16 cellular contexts compared by ENCODE assay signal in the genomic region with DNA sequence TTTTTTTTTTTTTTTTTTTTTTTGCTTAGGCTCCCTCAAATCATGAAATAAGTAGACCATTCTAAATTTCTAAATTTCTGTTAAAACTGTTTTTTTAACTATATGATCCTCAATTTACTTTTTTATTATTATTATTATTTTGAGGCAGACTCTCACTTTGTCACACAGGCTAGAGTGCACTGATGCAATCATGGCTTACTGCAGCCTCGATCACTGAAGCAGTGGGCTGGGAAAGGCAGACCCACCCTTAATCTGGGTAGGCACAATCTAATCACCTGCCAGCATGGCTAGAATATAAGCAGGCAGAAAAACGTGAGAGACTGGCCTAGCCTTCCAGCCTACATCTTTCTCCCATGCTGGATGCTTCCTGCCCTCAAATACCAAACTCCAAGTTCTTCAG. TPM values are rescaled to one million over a fixed set of nuclear protein-coding genes. Genes with fewer than 3 reads are reported as not detected.
DNase-seq lines count a peak whose midpoint lies in the region; ATAC-seq, FAIRE-seq and TF ChIP-seq lines count a peak whose summit lies in the region.
"Had no signal": no experiment of that assay in that cellular context is flagged by ENCODE, and none has a peak within 500 bp of the region (broad histone marks: within the 10 kb centered on the region; RNA-seq: fewer than 3 reads in every experiment).

No MANE protein-coding gene starts in this region.

- POLR2A ChIA-PET in GM12878 (lab: Charles Lee), result no interaction called here

- H3K36me3 Mint-ChIP-seq in activated naive CD4-positive, alpha-beta T cell treated with anti-CD3 and anti-CD28 coated beads for 36 hours (ENCODE audit: low read depth), result peaks cover 17% of the 10 kb centered on the region

- WGBS in GM12878 (ENCODE audit: insufficient coverage, insufficient replicate concordance, low lambda C conversion rate, missing lambda C conversion rate), result 68% methylated on average over 2 of the region's 2 CpGs
- WGBS in smooth muscle cell (ENCODE audit: low lambda C conversion rate), result 70% methylated on average over 2 of the region's 2 CpGs
- WGBS in upper lobe of left lung, 2 donors, result 53 to 61% methylated on average over 2 of the region's 2 CpGs

- TF ChIP-seq EP300 in GM12878 (IDR thresholded peaks at IDR 0.05; ENCODE audit: borderline replicate concordance in 1 of 2, control insufficient read depth in 1 of 2, low read depth in 2 of 2, low read length in 2 of 2) (no peak), upper lobe of left lung (IDR thresholded peaks at IDR 0.05) (no peak)

- peaks cover 51% of the 10 kb centered on the region for H3K4me1 Mint-ChIP-seq in activated naive CD4-positive, alpha-beta T cell treated with anti-CD3 and anti-CD28 coated beads for 36 hours (ENCODE audit: low read depth)

- no peak for TF ChIP-seq RAD21 in GM12878 (IDR thresholded peaks at IDR 0.05; ENCODE audit: insufficient read depth, low read depth, low read length)

- H3K9me2 ChIP-seq in OCI-LY1 (ENCODE audit: low read depth, low read length), result no peaks in the 10 kb centered on the region

- no TSS peak for BruUV-seq in GM12878 (replicated peaks; lab: Mats Ljungman, UMichigan)

- no peak for DNase-seq in activated naive CD4-positive, alpha-beta T cell treated with anti-CD3 and anti-CD28 coated beads for 36 hours
- DNase-seq in activated naive CD4-positive, alpha-beta T cell (lab: John Stamatoyannopoulos, UW), result no peak
- DNase-seq in GM12878 (ENCODE audit: low read depth, low spot score) (no peak), smooth muscle cell (lab: John Stamatoyannopoulos, UW; ENCODE audit: unreplicated experiment) (no peak), upper lobe of left lung (no peak), mucosa of descending colon (no peak), 8988T (no peak)
- DNase-seq: effector CD4-positive, alpha-beta T cell; HFFc6; NCI-H187 treated with DMSO at 0.1 percent for 48 hours; NCI-H524 treated with DMSO at 0.1 percent for 48 hours; Right ventricle myocardium superior; transverse colon had no signal

- H4K20me1 ChIP-seq in OCI-LY1 (ENCODE audit: insufficient read depth, low read length), result no peaks in the 10 kb centered on the region
- H4K20me1 ChIP-seq in GM12878 (ENCODE audit: control insufficient read depth, insufficient read depth), result peaks cover 7% of the 10 kb centered on the region
- peaks cover 66% of the 10 kb centered on the region for H4K20me1 ChIP-seq in smooth muscle cell (ENCODE audit: low read depth)

- H3K9me3 ChIP-seq in OCI-LY1 (ENCODE audit: low read length) (no peaks in the 10 kb centered on the region), GM12878 (replicated peaks; ENCODE audit: control insufficient read depth, insufficient read depth, low read length) (no peaks in the 10 kb centered on the region), smooth muscle cell (replicated peaks; ENCODE audit: low read depth) (no peaks in the 10 kb centered on the region), upper lobe of left lung (no peaks in the 10 kb centered on the region), mucosa of descending colon (no peaks in the 10 kb centered on the region)
- H3K9me3 ChIP-seq: gastroesophageal sphincter, transverse colon had no signal

- CTCF ChIA-PET in activated naive CD4-positive, alpha-beta T cell treated with anti-CD3 and anti-CD28 coated beads for 36 hours (lab: Charles Lee), result interaction anchor here (0.7 to 1.0 kb wide), 2 partner anchors 9 to 14 kb away, joined by 3 read pairs; no protein-coding TSS in a partner anchor
- CTCF ChIA-PET in GM12878 (lab: Yijun Ruan, JAX), result interaction anchor here (1.3 kb wide), 1 partner anchor 13 kb away, joined by 4 read pairs; no protein-coding TSS in a partner anchor

- H3K9ac ChIP-seq in OCI-LY1 (ENCODE audit: low read length), result no peak overlapping the region; the same call in 1 of the 2 replicates
- peak overlapping the region; percentile 37; the same call in 1 of the 2 replicates for H3K9ac ChIP-seq in GM12878 (ENCODE audit: control insufficient read depth, insufficient read depth, low read length)
- H3K9ac ChIP-seq in smooth muscle cell (ENCODE audit: low read depth), result no peak overlapping the region

- RAD21 ChIA-PET in GM12878 (lab: Charles Lee; ENCODE audit: unreplicated experiment), result interaction anchor here (1.0 kb wide), 1 partner anchor 49 kb away, joined by 3 read pairs; no protein-coding TSS in a partner anchor

- H3K27ac ChIP-seq in OCI-LY1 (ENCODE audit: low read depth, low read length, poor library complexity, severe bottlenecking) (no peak overlapping the region), GM12878 (ENCODE audit: control insufficient read depth, insufficient read depth) (no peak overlapping the region), smooth muscle cell (ENCODE audit: low read depth) (no peak overlapping the region), upper lobe of left lung (no peak overlapping the region)
- H3K27ac ChIP-seq: gastroesophageal sphincter, transverse colon had no signal

- H3K9me3 Mint-ChIP-seq in activated naive CD4-positive, alpha-beta T cell treated with anti-CD3 and anti-CD28 coated beads for 36 hours, result no peaks in the 10 kb centered on the region
- H3K9me3 Mint-ChIP-seq: HFFc6 had no signal

- H3K27me3 ChIP-seq in OCI-LY1 (ENCODE audit: insufficient read depth, low read length) (no peaks in the 10 kb centered on the region), GM12878 (replicated peaks in 1 of 2; ENCODE audit: control insufficient read depth in 2 of 2, insufficient read depth in 2 of 2, low read length in 1 of 2) (no peaks in the 10 kb centered on the region), smooth muscle cell (ENCODE audit: low read depth) (no peaks in the 10 kb centered on the region), upper lobe of left lung (no peaks in the 10 kb centered on the region)
- H3K27me3 ChIP-seq: gastroesophageal sphincter, transverse colon had no signal

- no peaks in the 10 kb centered on the region for H3K27me3 Mint-ChIP-seq in activated naive CD4-positive, alpha-beta T cell treated with anti-CD3 and anti-CD28 coated beads for 36 hours (ENCODE audit: low read depth)

- H3K4me2 ChIP-seq in OCI-LY1 (ENCODE audit: low read length) (peak overlapping the region; percentile 76; the same call in 1 of the 2 replicates), GM12878 (ENCODE audit: control insufficient read depth, insufficient read depth) (peak overlapping the region; percentile 77), smooth muscle cell (peak overlapping the region; percentile 93)

- H3K79me2 ChIP-seq in OCI-LY1 (ENCODE audit: insufficient read depth, low read length) (peaks cover 66% of the 10 kb centered on the region), GM12878 (ENCODE audit: control insufficient read depth, insufficient read depth, low read length) (peaks cover 76% of the 10 kb centered on the region), smooth muscle cell (ENCODE audit: low read depth) (peaks cover 67% of the 10 kb centered on the region)

- H3K36me3 ChIP-seq in OCI-LY1 (ENCODE audit: insufficient read depth, low read length) (no peaks in the 10 kb centered on the region), GM12878 (ENCODE audit: control insufficient read depth in 2 of 2, insufficient read depth in 2 of 2, low read length in 1 of 2) (peaks cover 0 to 4% of the 10 kb centered on the region in 2 experiments; a peak in 2 of 4 replicates), smooth muscle cell (ENCODE audit: low read depth) (no peaks in the 10 kb centered on the region), upper lobe of left lung (no peaks in the 10 kb centered on the region), mucosa of descending colon (ENCODE audit: low read depth) (no peaks in the 10 kb centered on the region)
- H3K36me3 ChIP-seq: gastroesophageal sphincter, transverse colon had no signal

- no peak overlapping the region for H2AFZ ChIP-seq in OCI-LY1 (ENCODE audit: low read length)
- no peak overlapping the region for H2AFZ ChIP-seq in GM12878 (ENCODE audit: control insufficient read depth, low read depth, low read length)
- no peak overlapping the region for H2AFZ ChIP-seq in smooth muscle cell (ENCODE audit: low read depth)

- no peak for TF ChIP-seq POLR2A in GM12878 (IDR thresholded peaks at IDR 0.05; ENCODE audit: low read depth, low read length)
- TF ChIP-seq POLR2A in upper lobe of left lung (IDR thresholded peaks at IDR 0.05), result no peak

- H3K27ac Mint-ChIP-seq in activated naive CD4-positive, alpha-beta T cell treated with anti-CD3 and anti-CD28 coated beads for 36 hours, result no peak overlapping the region
- H3K27ac Mint-ChIP-seq: HFFc6 had no signal

- peaks cover 29% of the 10 kb centered on the region for H3K4me1 ChIP-seq in OCI-LY1 (ENCODE audit: insufficient read depth, low read length, severe bottlenecking)
- 0 out of 2 replicates have a peak, but pooled peaks cover 3% of the 10 kb centered on the region for H3K4me1 ChIP-seq in GM12878 (ENCODE audit: control insufficient read depth, insufficient read depth, low read length)
- peaks cover 14% of the 10 kb centered on the region for H3K4me1 ChIP-seq in smooth muscle cell (ENCODE audit: low read depth)
- H3K4me1 ChIP-seq in upper lobe of left lung, result peaks cover 14 to 41% (median 33%) of the 10 kb centered on the region in 4 donors
- peaks cover 20% of the 10 kb centered on the region for H3K4me1 ChIP-seq in mucosa of descending colon (ENCODE audit: low read depth)

- H3K4me3 Mint-ChIP-seq in activated naive CD4-positive, alpha-beta T cell treated with anti-CD3 and anti-CD28 coated beads for 36 hours, result peak overlapping the region; percentile 60

- in situ Hi-C loops in GM12878 (cut with MboI), result no loop called here

- intact Hi-C loops in activated naive CD4-positive, alpha-beta T cell treated with anti-CD3 and anti-CD28 coated beads for 36 hours (cut with micrococcal nuclease), result loop anchor here (10.0 kb wide), 1 partner anchor 698 kb away; no protein-coding TSS in a partner anchor
- intact Hi-C loops in GM12878 (cut with micrococcal nuclease; ENCODE audit: unreplicated experiment), result loop anchor here (5.0 to 10.0 kb wide), 2 partner anchors 94 to 148 kb away; no protein-coding TSS in a partner anchor
- intact Hi-C loops in mucosa of descending colon (cut with DNase I, micrococcal nuclease), result no loop called here

- SMC1A ChIA-PET in GM12878 (lab: Charles Lee; ENCODE audit: uncharacterized antibody, unreplicated experiment), result interaction anchor here (1.2 to 2.2 kb wide), 2 partner anchors 13 to 19 kb away, joined by 4 to 6 read pairs; no protein-coding TSS in a partner anchor

- no peak for FAIRE-seq in GM12878 (lab: Jason Lieb, UNC)
- FAIRE-seq: TTC549 had no signal

- TF ChIP-seq CTCF in OCI-LY1 (IDR thresholded peaks at IDR 0.05; ENCODE audit: low read length), result no peak
- TF ChIP-seq CTCF in GM12878 (IDR thresholded peaks at IDR 0.05 in 2 of 3, conservative IDR thresholded peaks at IDR 0.05 in 1 of 3; ENCODE audit: control insufficient read depth in 2 of 3, extremely low read depth in 1 of 3, insufficient read depth in 1 of 3, low read depth in 3 of 3, low read length in 3 of 3), result no peak
- no peak for TF ChIP-seq CTCF in smooth muscle cell (IDR thresholded peaks at IDR 0.05; ENCODE audit: borderline replicate concordance, insufficient read depth, poor library complexity, severe bottlenecking)
- TF ChIP-seq CTCF in upper lobe of left lung (IDR thresholded peaks at IDR 0.05), result no peak
- TF ChIP-seq CTCF in mucosa of descending colon (IDR thresholded peaks at IDR 0.05), result no peak

- H3F3A ChIP-seq in OCI-LY1 (ENCODE audit: insufficient read depth, low read length), result no peaks in the 10 kb centered on the region
- H3F3A ChIP-seq in smooth muscle cell (ENCODE audit: low read depth), result no peaks in the 10 kb centered on the region

- no peak for ATAC-seq in GM12878
- no peak for ATAC-seq in upper lobe of left lung (ENCODE audit: low FRiP score in 2 of 2)
- ATAC-seq in mucosa of descending colon, result no peak
- ATAC-seq: gastroesophageal sphincter had no signal

- peak overlapping the region; percentile 91 for H3K4me3 ChIP-seq in OCI-LY1 (ENCODE audit: low read depth, low read length, poor library complexity, severe bottlenecking)
- H3K4me3 ChIP-seq in GM12878, result peak overlapping the region; percentile 85
- no peak overlapping the region for H3K4me3 ChIP-seq in smooth muscle cell
- no peak overlapping the region for H3K4me3 ChIP-seq in upper lobe of left lung
- H3K4me3 ChIP-seq in mucosa of descending colon, result no peak overlapping the region
- H3K4me3 ChIP-seq: gastroesophageal sphincter, transverse colon had no signal

RNA-seq across cellular contexts. Expression of gene ERO1A, which starts 2.4 kb away (rescaled TPM):
- total RNA-seq in activated naive CD4-positive, alpha-beta T cell treated with anti-CD3 and anti-CD28 coated beads for 36 hours, result 10 to 100 TPM; 87.4 to 90.4 TPM
- 296 and 302 TPM in 2 replicates for total RNA-seq in GM12878 (2013; cell fraction: nucleolus; rRNA removed)
- total RNA-seq in GM12878 (2014; rRNA removed), result 52.5 and 60.3 TPM in 2 replicates
- total RNA-seq in GM12878 (2014; rRNA removed; fragmentation: Illumina TruSeq; extraction: Trizol), result 54.3 and 57.0 TPM in 2 replicates
- total RNA-seq in GM12878 (2021), result 71.3 and 74.3 TPM in 2 replicates
- polyA plus RNA-seq in GM12878 (2011; ENCODE audit: low read depth), result 19.9 TPM
- polyA plus RNA-seq in GM12878 (2011; rRNA removed), result 93.1 and 144 TPM in 2 replicates
- 27.5 and 42.1 TPM in 2 replicates for polyA plus RNA-seq in GM12878 (2011; cell fraction: cytosol; rRNA removed)
- polyA plus RNA-seq in GM12878 (2011; cell fraction: nucleus; rRNA removed), result 26.8 and 32.4 TPM in 2 replicates
- 39.5 and 50.7 TPM in 2 replicates for polyA plus RNA-seq in GM12878 (2012)
- 40.0 and 54.2 TPM in 2 replicates for polyA plus RNA-seq in GM12878 (2014; fragmentation: Illumina TruSeq; extraction: Trizol)
- polyA plus RNA-seq in GM12878 (2014; fragmentation: Nextera tagmentation; extraction: Ambion mirVana), result 10 to 100 TPM; 17.5 to 41.2 TPM
- 34.8 and 35.6 TPM in 2 replicates for polyA plus RNA-seq in GM12878 (2014; rRNA removed)
- polyA plus RNA-seq in GM12878 (2016; fragmentation: Nextera tagmentation; extraction: Ambion mirVana), result 10 to 100 TPM; 48.4 to 48.6 TPM
- 45.7 and 53.5 TPM in 2 replicates for polyA minus RNA-seq in GM12878 (2011; rRNA and poly(A)+ RNA removed)
- polyA minus RNA-seq in GM12878 (2011; cell fraction: cytosol; rRNA and poly(A)+ RNA removed), result 28.0 and 39.3 TPM in 2 replicates
- 31.2 and 37.4 TPM in 2 replicates for polyA minus RNA-seq in GM12878 (2011; cell fraction: nucleus; rRNA and poly(A)+ RNA removed)
- total RNA-seq in smooth muscle cell, result 105 and 136 TPM in 2 replicates
- polyA plus RNA-seq in smooth muscle cell, result 50.4 and 68.1 TPM in 2 replicates
- 10 to 100 TPM; 36.4 to 63.4 (median 50.9) TPM for total RNA-seq in upper lobe of left lung
- total RNA-seq in mucosa of descending colon, result 10 to 100 TPM; 45.1 to 67.5 (median 55.4) TPM

RNA-seq across cellular contexts. Expression of gene PSMC6, which starts 14.0 kb away (rescaled TPM):
- 100 to 1,000 TPM; 103 to 114 TPM for total RNA-seq in activated naive CD4-positive, alpha-beta T cell treated with anti-CD3 and anti-CD28 coated beads for 36 hours
- 157 and 173 TPM in 2 replicates for total RNA-seq in GM12878 (2013; cell fraction: nucleolus; rRNA removed)
- total RNA-seq in GM12878 (2014; rRNA removed) (85.1 and 113 TPM in 2 replicates), GM12878 (2014; rRNA removed; fragmentation: Illumina TruSeq; extraction: Trizol) (163 and 164 TPM in 2 replicates), GM12878 (2021) (69.3 and 71.4 TPM in 2 replicates), smooth muscle cell (138 and 169 TPM in 2 replicates), upper lobe of left lung (10 to 100 TPM; 36.1 to 95.1 (median 57.2) TPM), mucosa of descending colon (10 to 100 TPM; 68.1 to 70.3 (median 69.7) TPM)
- polyA plus RNA-seq in GM12878 (2011; ENCODE audit: low read depth), result 36.8 TPM
- polyA plus RNA-seq in GM12878 (2011; rRNA removed) (126 and 190 TPM in 2 replicates), GM12878 (2014; fragmentation: Illumina TruSeq; extraction: Trizol) (162 and 244 TPM in 2 replicates), GM12878 (2014; fragmentation: Nextera tagmentation; extraction: Ambion mirVana) (100 to 1,000 TPM; 181 to 192 TPM), GM12878 (2014; rRNA removed) (95.9 and 113 TPM in 2 replicates), GM12878 (2016; fragmentation: Nextera tagmentation; extraction: Ambion mirVana) (100 to 1,000 TPM; 151 to 155 TPM), smooth muscle cell (90.9 and 91.9 TPM in 2 replicates)
- polyA plus RNA-seq in GM12878 (2011; cell fraction: cytosol; rRNA removed), result 27.8 and 35.1 TPM in 2 replicates
- 61.2 and 74.3 TPM in 2 replicates for polyA plus RNA-seq in GM12878 (2011; cell fraction: nucleus; rRNA removed)
- 48.6 and 59.2 TPM in 2 replicates for polyA plus RNA-seq in GM12878 (2012)
- 51.7 and 66.0 TPM in 2 replicates for polyA minus RNA-seq in GM12878 (2011; rRNA and poly(A)+ RNA removed)
- 19.4 and 30.4 TPM in 2 replicates for polyA minus RNA-seq in GM12878 (2011; cell fraction: cytosol; rRNA and poly(A)+ RNA removed)
- polyA minus RNA-seq in GM12878 (2011; cell fraction: nucleus; rRNA and poly(A)+ RNA removed), result 60.8 and 98.0 TPM in 2 replicates

RNA-seq across cellular contexts. Expression of gene STYX, which starts 37.0 kb away (rescaled TPM):
- 10 to 100 TPM; 13.3 to 14.1 TPM for total RNA-seq in activated naive CD4-positive, alpha-beta T cell treated with anti-CD3 and anti-CD28 coated beads for 36 hours
- 14.9 and 15.2 TPM in 2 replicates for total RNA-seq in GM12878 (2013; cell fraction: nucleolus; rRNA removed)
- total RNA-seq in GM12878 (2014; rRNA removed), result 9.4 and 11.0 TPM in 2 replicates
- 13.0 and 13.3 TPM in 2 replicates for total RNA-seq in GM12878 (2014; rRNA removed; fragmentation: Illumina TruSeq; extraction: Trizol)
- 8.7 and 9.5 TPM in 2 replicates for total RNA-seq in GM12878 (2021)
- 2.4 TPM for polyA plus RNA-seq in GM12878 (2011; ENCODE audit: low read depth)
- 9.0 and 15.3 TPM in 2 replicates for polyA plus RNA-seq in GM12878 (2011; rRNA removed)
- polyA plus RNA-seq in GM12878 (2011; cell fraction: cytosol; rRNA removed), result 3.4 TPM in 2 replicates
- polyA plus RNA-seq in GM12878 (2011; cell fraction: nucleus; rRNA removed), result 2.3 and 2.9 TPM in 2 replicates
- 6.2 and 7.9 TPM in 2 replicates for polyA plus RNA-seq in GM12878 (2012)
- 9.0 and 11.3 TPM in 2 replicates for polyA plus RNA-seq in GM12878 (2014; fragmentation: Illumina TruSeq; extraction: Trizol)
- polyA plus RNA-seq in GM12878 (2014; fragmentation: Nextera tagmentation; extraction: Ambion mirVana), result 10 to 100 TPM in 1 of 2 experiments, 1 to 10 TPM in 1; 5.0 to 10.1 TPM
- 6.7 and 8.6 TPM in 2 replicates for polyA plus RNA-seq in GM12878 (2014; rRNA removed)
- polyA plus RNA-seq in GM12878 (2016; fragmentation: Nextera tagmentation; extraction: Ambion mirVana), result 10 to 100 TPM; 13.8 to 15.3 TPM
- 4.8 and 6.1 TPM in 2 replicates for polyA minus RNA-seq in GM12878 (2011; rRNA and poly(A)+ RNA removed)
- 3.2 and 4.0 TPM in 2 replicates for polyA minus RNA-seq in GM12878 (2011; cell fraction: cytosol; rRNA and poly(A)+ RNA removed)
- polyA minus RNA-seq in GM12878 (2011; cell fraction: nucleus; rRNA and poly(A)+ RNA removed), result 3.4 and 7.1 TPM in 2 replicates
- 17.9 and 20.3 TPM in 2 replicates for total RNA-seq in smooth muscle cell
- 8.5 TPM in 2 replicates for polyA plus RNA-seq in smooth muscle cell
- total RNA-seq in upper lobe of left lung, result 10 to 100 TPM in 4 of 6 donors, 1 to 10 TPM in 2; 3.0 to 16.5 (median 10.4) TPM
- 10 to 100 TPM in 1 of 3 donors, 1 to 10 TPM in 2; 8.1 to 14.4 (median 9.5) TPM for total RNA-seq in mucosa of descending colon

Comparison
In these comparisons a context has a peak if more than half of its experiments do, and no peak if none do; other contexts are left out.
1. H3K4me3 ChIP-seq: peak in OCI-LY1 (single experiment) and GM12878 (single experiment); none in smooth muscle cell (single experiment), upper lobe of left lung (0 of 4) and mucosa of descending colon (single experiment).
2. intact Hi-C loops: an anchor here in activated naive CD4-positive, alpha-beta T cell treated with anti-CD3 and anti-CD28 coated beads for 36 hours (10.0 kb wide) and GM12878 (5.0 to 10.0 kb wide); none called in mucosa of descending colon.
3. Peak in every context shown above with its lines, with median percentiles within 50 percentile points of each other: H3K4me2 ChIP-seq.